Comparison of ENCODE assay signal across 19 cellular contexts in genomic region chr10:14676732-14677131, GRCh38.
DNase-seq lines count a peak whose midpoint lies in the region; ATAC-seq and TF ChIP-seq lines count a peak whose summit lies in the region.
"Had no signal": no experiment of that assay in that cellular context is flagged by ENCODE, and none has a peak within 500 bp of the region (broad histone marks: within the 10 kb centered on the region; RNA-seq: fewer than 3 reads in every experiment).

No MANE protein-coding gene starts in this region.

- no peak for DNase-seq in activated naive CD4-positive, alpha-beta T cell treated with anti-CD3 and anti-CD28 coated beads, Interleukin-2, amount 50 U/mL, for 72 hours (ENCODE audit: low spot score in 2 of 2)
- DNase-seq in central memory CD8-positive, alpha-beta T cell (ENCODE audit: low spot score in 2 of 2) = no peak
- no peak for DNase-seq in nephron progenitor cell
- no peak for DNase-seq in progenitor cell of endocrine pancreas (ENCODE audit: low spot score, unreplicated experiment)
- no peak for DNase-seq in activated T-cell treated with anti-CD3 and anti-CD28 coated beads for 4 hours
- DNase-seq in heart right ventricle = no peak
- no peak for DNase-seq in NOMO-1 treated with dmso at 0.1 percent for 144 hours (lab: John Stamatoyannopoulos, UW; ENCODE audit: unreplicated experiment)
- DNase-seq: BE2C; CD4-positive, alpha-beta T cell; CD8-positive, alpha-beta memory T cell; DMS53; DMS79 treated with DMSO at 0.1 percent for 48 hours; GF-D8; H9 had no signal

- 51 to 53% methylated on average over 3 of the region's 3 CpGs for WGBS in heart right ventricle, 2 donors

- no peak for ATAC-seq in activated naive CD4-positive, alpha-beta T cell treated with anti-CD3 and anti-CD28 coated beads, Interleukin-2, amount 50 U/mL, for 72 hours
- no peak for ATAC-seq in central memory CD8-positive, alpha-beta T cell (replicated peaks; ENCODE audit: extremely low read depth, poor library complexity, severe bottlenecking)
- no peak for ATAC-seq in heart right ventricle
- ATAC-seq: HCT116 had no signal

- intact Hi-C loops in heart right ventricle (cut with DNase I) = no loop called here

- H3K4me1 ChIP-seq in heart right ventricle = peaks cover 0 to 11% (median 0%) of the 10 kb centered on the region in 9 donors

- no peaks in the 10 kb centered on the region for H3K4me1 Mint-ChIP-seq in activated naive CD4-positive, alpha-beta T cell treated with anti-CD3 and anti-CD28 coated beads, Interleukin-2, amount 50 U/mL, for 24 hours
- H3K4me1 Mint-ChIP-seq in central memory CD8-positive, alpha-beta T cell = no peaks in the 10 kb centered on the region
- H3K4me1 Mint-ChIP-seq in nephron progenitor cell (peaks cover 7% of the 10 kb centered on the region), progenitor cell of endocrine pancreas (ENCODE audit: low read depth) (peaks cover 36% of the 10 kb centered on the region)
- H3K4me1 Mint-ChIP-seq: CD8-positive, alpha-beta memory T cell had no signal

- no peak overlapping the region for H3K27ac ChIP-seq in heart right ventricle
- H3K27ac ChIP-seq: 22Rv1; BLaER1 treated with 17β-estradiol and CSF1 and Interleukin-3, amounts not matched to agents 10 nM and 100 nM had no signal

- H3K36me3 ChIP-seq in heart right ventricle = no peaks in the 10 kb centered on the region
- H3K36me3 ChIP-seq: BE2C; BLaER1 treated with 17β-estradiol and CSF1 and Interleukin-3, amounts not matched to agents 10 nM and 100 nM had no signal

- H3K4me3 ChIP-seq in heart right ventricle = no peak overlapping the region
- H3K4me3 ChIP-seq: BLaER1 treated with 17β-estradiol and CSF1 and Interleukin-3, amounts not matched to agents 10 nM and 100 nM had no signal

- H3K9me3 Mint-ChIP-seq in activated naive CD4-positive, alpha-beta T cell treated with anti-CD3 and anti-CD28 coated beads, Interleukin-2, amount 50 U/mL, for 24 hours = no peaks in the 10 kb centered on the region
- no peaks in the 10 kb centered on the region for H3K9me3 Mint-ChIP-seq in activated naive CD4-positive, alpha-beta T cell treated with anti-CD3 and anti-CD28 coated beads, Interleukin-2, amount 50 U/mL, for 72 hours
- H3K9me3 Mint-ChIP-seq in central memory CD8-positive, alpha-beta T cell = no peaks in the 10 kb centered on the region
- H3K9me3 Mint-ChIP-seq in nephron progenitor cell (no peaks in the 10 kb centered on the region), progenitor cell of endocrine pancreas (ENCODE audit: low read depth) (no peaks in the 10 kb centered on the region)
- H3K9me3 Mint-ChIP-seq: CD4-positive, alpha-beta T cell; CD8-positive, alpha-beta memory T cell; H9 had no signal

- H3K27me3 ChIP-seq in heart right ventricle = no peaks in the 10 kb centered on the region
- H3K27me3 ChIP-seq: BE2C; BLaER1 treated with 17β-estradiol and CSF1 and Interleukin-3, amounts not matched to agents 10 nM and 100 nM had no signal

- no peaks in the 10 kb centered on the region for H3K9me3 ChIP-seq in heart right ventricle
- H3K9me3 ChIP-seq: BE2C had no signal

- TF ChIP-seq CTCF in nephron progenitor cell (IDR thresholded peaks at IDR 0.05) (no peak), progenitor cell of endocrine pancreas (IDR thresholded peaks at IDR 0.05; ENCODE audit: unreplicated experiment) (no peak), heart right ventricle (IDR thresholded peaks at IDR 0.05) (no peak)

- no peaks in the 10 kb centered on the region for H3K27me3 Mint-ChIP-seq in activated naive CD4-positive, alpha-beta T cell treated with anti-CD3 and anti-CD28 coated beads, Interleukin-2, amount 50 U/mL, for 24 hours
- H3K27me3 Mint-ChIP-seq in central memory CD8-positive, alpha-beta T cell = no peaks in the 10 kb centered on the region
- H3K27me3 Mint-ChIP-seq in nephron progenitor cell (ENCODE audit: low read depth, poor library complexity) (peaks cover 7% of the 10 kb centered on the region), progenitor cell of endocrine pancreas (no peaks in the 10 kb centered on the region)
- H3K27me3 Mint-ChIP-seq: CD4-positive, alpha-beta T cell had no signal

- no peak overlapping the region for H3K4me3 Mint-ChIP-seq in activated naive CD4-positive, alpha-beta T cell treated with anti-CD3 and anti-CD28 coated beads, Interleukin-2, amount 50 U/mL, for 24 hours
- no peak overlapping the region for H3K4me3 Mint-ChIP-seq in central memory CD8-positive, alpha-beta T cell
- H3K4me3 Mint-ChIP-seq in nephron progenitor cell (no peak overlapping the region), progenitor cell of endocrine pancreas (ENCODE audit: low read depth) (no peak overlapping the region)
- H3K4me3 Mint-ChIP-seq: CD14-positive monocyte; CD4-positive, alpha-beta T cell; CD8-positive, alpha-beta memory T cell; H9 had no signal

- peak overlapping the region; percentile 60 for H3K27ac Mint-ChIP-seq in activated naive CD4-positive, alpha-beta T cell treated with anti-CD3 and anti-CD28 coated beads, Interleukin-2, amount 50 U/mL, for 24 hours
- no peak overlapping the region for H3K27ac Mint-ChIP-seq in activated naive CD4-positive, alpha-beta T cell treated with anti-CD3 and anti-CD28 coated beads, Interleukin-2, amount 50 U/mL, for 72 hours
- peak overlapping the region; percentile 15 for H3K27ac Mint-ChIP-seq in central memory CD8-positive, alpha-beta T cell (ENCODE audit: low read depth)
- H3K27ac Mint-ChIP-seq in nephron progenitor cell (peak overlapping the region; percentile 8), progenitor cell of endocrine pancreas (peak overlapping the region; percentile 17)
- H3K27ac Mint-ChIP-seq: CD14-positive monocyte; CD4-positive, alpha-beta T cell had no signal

- no peaks in the 10 kb centered on the region for H3K36me3 Mint-ChIP-seq in activated naive CD4-positive, alpha-beta T cell treated with anti-CD3 and anti-CD28 coated beads, Interleukin-2, amount 50 U/mL, for 24 hours
- no peaks in the 10 kb centered on the region for H3K36me3 Mint-ChIP-seq in activated naive CD4-positive, alpha-beta T cell treated with anti-CD3 and anti-CD28 coated beads, Interleukin-2, amount 50 U/mL, for 72 hours
- H3K36me3 Mint-ChIP-seq in central memory CD8-positive, alpha-beta T cell (ENCODE audit: insufficient read depth) = no peaks in the 10 kb centered on the region
- H3K36me3 Mint-ChIP-seq in nephron progenitor cell (ENCODE audit: low read depth) = no peaks in the 10 kb centered on the region
- no peaks in the 10 kb centered on the region for H3K36me3 Mint-ChIP-seq in progenitor cell of endocrine pancreas (ENCODE audit: insufficient read depth)
- H3K36me3 Mint-ChIP-seq: CD14-positive monocyte; CD8-positive, alpha-beta memory T cell had no signal

Comparison
In these comparisons a context has a peak if more than half of its experiments do, and no peak if none do; other contexts are left out.
1. H3K27ac Mint-ChIP-seq: peak in activated naive CD4-positive, alpha-beta T cell treated with anti-CD3 and anti-CD28 coated beads, Interleukin-2, amount 50 U/mL, for 24 hours (single experiment), central memory CD8-positive, alpha-beta T cell (single experiment), nephron progenitor cell (single experiment) and progenitor cell of endocrine pancreas (single experiment); none in activated naive CD4-positive, alpha-beta T cell treated with anti-CD3 and anti-CD28 coated beads, Interleukin-2, amount 50 U/mL, for 72 hours (0 of 2).